ENCODE assay signal across 10 cellular contexts in the genomic region with DNA sequence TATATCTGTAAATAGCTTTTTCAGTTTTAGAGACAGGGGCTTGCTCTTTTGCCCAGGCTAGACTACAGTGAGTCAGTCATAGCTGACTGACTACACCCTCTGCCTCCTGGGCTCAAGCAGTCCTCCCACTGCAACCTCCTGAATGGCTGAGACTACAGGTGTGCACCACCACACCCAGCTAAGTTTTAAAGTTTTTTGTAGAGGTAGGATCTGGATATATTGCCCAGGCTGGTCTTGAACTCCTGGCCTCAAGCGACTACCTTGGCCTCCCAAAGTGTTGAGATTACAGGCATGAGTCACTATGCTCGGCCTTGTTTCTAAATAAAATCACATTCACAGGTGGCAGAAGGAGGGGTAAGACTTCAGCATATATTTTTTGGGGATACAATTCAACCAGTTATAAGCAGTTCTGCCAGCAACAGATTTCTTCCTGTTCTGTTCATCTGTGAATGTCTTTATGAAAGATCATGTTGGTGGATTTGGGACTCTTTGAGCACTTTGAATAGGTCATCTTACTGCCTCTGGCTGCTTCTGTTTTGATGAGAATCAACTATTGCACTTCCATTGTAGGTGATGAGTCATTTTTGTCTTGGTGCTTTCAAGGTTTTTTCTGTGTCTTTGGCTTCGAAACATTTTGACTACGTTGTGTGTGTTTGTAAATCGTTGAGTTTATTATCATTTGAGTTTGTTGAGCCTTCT. TPM values are rescaled to one million over a fixed set of nuclear protein-coding genes. Genes with fewer than 3 reads are reported as not detected.
DNase-seq lines count a peak whose midpoint lies in the region; ATAC-seq lines count a peak whose summit lies in the region.
"Had no signal": no experiment of that assay in that cellular context is flagged by ENCODE, and none has a peak within 500 bp of the region (broad histone marks: within the 10 kb centered on the region; RNA-seq: fewer than 3 reads in every experiment).

No MANE protein-coding gene starts in this region.

- DNase-seq in EL (peak; percentile 24), DMS 273 treated with DMSO at 0.1 percent for 48 hours (lab: John Stamatoyannopoulos, UW) (no peak), AG08395 (ENCODE audit: low spot score) (no peak), HuH-7.5 (ENCODE audit: low spot score) (no peak), posterior vena cava (ENCODE audit: low spot score) (no peak)
- DNase-seq in activated CD4-positive, alpha-beta memory T cell treated with anti-CD3 and anti-CD28 coated beads for 36 hours: peak; percentile 21
- DNase-seq: amygdala, psoas muscle had no signal

- POLR2A ChIA-PET in activated CD4-positive, alpha-beta memory T cell treated with anti-CD3 and anti-CD28 coated beads for 36 hours (lab: Charles Lee): no interaction called here

- no peaks in the 10 kb centered on the region for H3K9me3 Mint-ChIP-seq in activated CD4-positive, alpha-beta memory T cell treated with anti-CD3 and anti-CD28 coated beads for 36 hours

- ATAC-seq in GM19395 (IDR thresholded peaks at IDR 0.05; ENCODE audit: unreplicated experiment) (peak; percentile 87), HG03039 (IDR thresholded peaks at IDR 0.05; ENCODE audit: unreplicated experiment) (peak; percentile 67)
- ATAC-seq: psoas muscle had no signal

- peaks cover 82% of the 10 kb centered on the region for H3K4me1 Mint-ChIP-seq in activated CD4-positive, alpha-beta memory T cell treated with anti-CD3 and anti-CD28 coated beads for 36 hours (ENCODE audit: low read depth)

- peak overlapping the region; percentile 28 for H3K4me3 Mint-ChIP-seq in activated CD4-positive, alpha-beta memory T cell treated with anti-CD3 and anti-CD28 coated beads for 36 hours

- peak overlapping the region; percentile 81 for H3K27ac Mint-ChIP-seq in activated CD4-positive, alpha-beta memory T cell treated with anti-CD3 and anti-CD28 coated beads for 36 hours

- no peaks in the 10 kb centered on the region for H3K27me3 Mint-ChIP-seq in activated CD4-positive, alpha-beta memory T cell treated with anti-CD3 and anti-CD28 coated beads for 36 hours

- CTCF ChIA-PET in activated CD4-positive, alpha-beta memory T cell treated with anti-CD3 and anti-CD28 coated beads for 36 hours (lab: Charles Lee): interaction anchor here (1.4 kb wide), 1 partner anchor 62 kb away, joined by 3 read pairs; no protein-coding TSS in a partner anchor

- intact Hi-C loops in activated CD4-positive, alpha-beta memory T cell treated with anti-CD3 and anti-CD28 coated beads for 36 hours (cut with micrococcal nuclease): loop anchor here (1.0 to 10.0 kb wide), 5 partner anchors 16 to 1115 kb away; a partner anchor contains a TSS
- intact Hi-C loops in posterior vena cava (cut with DNase I): no loop called here

- H3K36me3 Mint-ChIP-seq in activated CD4-positive, alpha-beta memory T cell treated with anti-CD3 and anti-CD28 coated beads for 36 hours: peaks cover 4% of the 10 kb centered on the region

RNA-seq across cellular contexts. Expression of a gene that starts 15.7 kb away (rescaled TPM):
- total RNA-seq in activated CD4-positive, alpha-beta memory T cell treated with anti-CD3 and anti-CD28 coated beads for 36 hours: 10 to 100 TPM; 57.7 to 65.3 TPM
- 10 to 100 TPM; 48.8 to 49.6 TPM for total RNA-seq in posterior vena cava

Comparison
In these comparisons a context has a peak if more than half of its experiments do, and no peak if none do; other contexts are left out.
1. DNase-seq: peak in EL (single experiment) and activated CD4-positive, alpha-beta memory T cell treated with anti-CD3 and anti-CD28 coated beads for 36 hours (single experiment); none in DMS 273 treated with DMSO at 0.1 percent for 48 hours (single experiment), AG08395 (single experiment), HuH-7.5 (single experiment) and posterior vena cava (single experiment).